ENCODE assay signal across 1 cellular context in the genomic region with DNA sequence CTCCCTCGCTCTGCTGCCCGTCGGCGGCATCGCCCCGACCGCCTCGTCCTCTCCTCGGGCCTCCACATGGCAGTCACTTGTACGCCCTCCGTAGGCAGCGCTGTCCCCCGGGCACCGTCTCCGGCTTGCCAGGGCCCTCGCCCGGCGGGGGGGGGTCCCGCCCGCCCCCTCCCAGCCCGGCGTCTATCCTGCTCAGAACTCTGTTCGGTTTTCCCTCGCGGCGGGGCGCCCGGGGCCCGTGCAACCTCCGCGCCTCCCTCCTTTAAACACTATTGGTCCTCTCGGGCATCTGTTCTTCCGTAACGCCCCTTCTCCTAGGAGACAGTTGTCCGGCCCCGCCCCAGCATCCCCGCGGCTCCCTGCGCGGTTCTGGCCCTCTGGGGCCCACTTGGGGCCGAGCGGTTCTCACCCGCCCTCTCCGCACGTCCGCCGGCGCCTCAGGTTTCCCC.
A peak's percentile ranks its signal among the peaks of the same experiment; 100 is the strongest.
TF ChIP-seq lines count a peak whose summit lies in the region.

No MANE protein-coding gene starts in this region.

TF ChIP-seq in GM12878, 131 proteins besides CTCF, POLR2A, EP300 and RAD21 (continued from another document):
- TF ChIP-seq, protein P1, sequence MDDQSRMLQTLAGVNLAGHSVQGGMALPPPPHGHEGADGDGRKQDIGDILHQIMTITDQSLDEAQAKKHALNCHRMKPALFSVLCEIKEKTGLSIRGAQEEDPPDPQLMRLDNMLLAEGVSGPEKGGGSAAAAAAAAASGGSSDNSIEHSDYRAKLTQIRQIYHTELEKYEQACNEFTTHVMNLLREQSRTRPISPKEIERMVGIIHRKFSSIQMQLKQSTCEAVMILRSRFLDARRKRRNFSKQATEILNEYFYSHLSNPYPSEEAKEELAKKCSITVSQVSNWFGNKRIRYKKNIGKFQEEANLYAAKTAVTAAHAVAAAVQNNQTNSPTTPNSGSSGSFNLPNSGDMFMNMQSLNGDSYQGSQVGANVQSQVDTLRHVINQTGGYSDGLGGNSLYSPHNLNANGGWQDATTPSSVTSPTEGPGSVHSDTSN (IDR thresholded peaks at IDR 0.05; ENCODE audit: insufficient replicate concordance, low read depth, low read length): peak; percentile 82
- peak in 1 of 2 experiments; percentile 59; a peak in 1 of 4 replicates for TF ChIP-seq BHLHE40 (IDR thresholded peaks at IDR 0.05; ENCODE audit: borderline replicate concordance in 1 of 2, low read depth in 2 of 2, low read length in 1 of 2)
- no peak for TF ChIP-seq ZNF207 (IDR thresholded peaks at IDR 0.05; ENCODE audit: borderline replicate concordance)
- TF ChIP-seq MTA2 (IDR thresholded peaks at IDR 0.05; ENCODE audit: low read depth): no peak
- TF ChIP-seq, protein P2, sequence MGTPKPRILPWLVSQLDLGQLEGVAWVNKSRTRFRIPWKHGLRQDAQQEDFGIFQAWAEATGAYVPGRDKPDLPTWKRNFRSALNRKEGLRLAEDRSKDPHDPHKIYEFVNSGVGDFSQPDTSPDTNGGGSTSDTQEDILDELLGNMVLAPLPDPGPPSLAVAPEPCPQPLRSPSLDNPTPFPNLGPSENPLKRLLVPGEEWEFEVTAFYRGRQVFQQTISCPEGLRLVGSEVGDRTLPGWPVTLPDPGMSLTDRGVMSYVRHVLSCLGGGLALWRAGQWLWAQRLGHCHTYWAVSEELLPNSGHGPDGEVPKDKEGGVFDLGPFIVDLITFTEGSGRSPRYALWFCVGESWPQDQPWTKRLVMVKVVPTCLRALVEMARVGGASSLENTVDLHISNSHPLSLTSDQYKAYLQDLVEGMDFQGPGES (IDR thresholded peaks at IDR 0.05): no peak
- TF ChIP-seq, protein P3, sequence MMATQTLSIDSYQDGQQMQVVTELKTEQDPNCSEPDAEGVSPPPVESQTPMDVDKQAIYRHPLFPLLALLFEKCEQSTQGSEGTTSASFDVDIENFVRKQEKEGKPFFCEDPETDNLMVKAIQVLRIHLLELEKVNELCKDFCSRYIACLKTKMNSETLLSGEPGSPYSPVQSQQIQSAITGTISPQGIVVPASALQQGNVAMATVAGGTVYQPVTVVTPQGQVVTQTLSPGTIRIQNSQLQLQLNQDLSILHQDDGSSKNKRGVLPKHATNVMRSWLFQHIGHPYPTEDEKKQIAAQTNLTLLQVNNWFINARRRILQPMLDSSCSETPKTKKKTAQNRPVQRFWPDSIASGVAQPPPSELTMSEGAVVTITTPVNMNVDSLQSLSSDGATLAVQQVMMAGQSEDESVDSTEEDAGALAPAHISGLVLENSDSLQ (IDR thresholded peaks at IDR 0.05): peak; percentile 93
- peak; percentile 46 for TF ChIP-seq MXI1 (IDR thresholded peaks at IDR 0.05; ENCODE audit: low read depth, low read length)
- TF ChIP-seq SP1 (IDR thresholded peaks at IDR 0.05; ENCODE audit: low read depth, low read length): peak; percentile 36
TF ChIP-seq in GM12878: peak in this region for 7.
